Comparison of ENCODE assay signal across 25 cellular contexts in the genomic region with DNA sequence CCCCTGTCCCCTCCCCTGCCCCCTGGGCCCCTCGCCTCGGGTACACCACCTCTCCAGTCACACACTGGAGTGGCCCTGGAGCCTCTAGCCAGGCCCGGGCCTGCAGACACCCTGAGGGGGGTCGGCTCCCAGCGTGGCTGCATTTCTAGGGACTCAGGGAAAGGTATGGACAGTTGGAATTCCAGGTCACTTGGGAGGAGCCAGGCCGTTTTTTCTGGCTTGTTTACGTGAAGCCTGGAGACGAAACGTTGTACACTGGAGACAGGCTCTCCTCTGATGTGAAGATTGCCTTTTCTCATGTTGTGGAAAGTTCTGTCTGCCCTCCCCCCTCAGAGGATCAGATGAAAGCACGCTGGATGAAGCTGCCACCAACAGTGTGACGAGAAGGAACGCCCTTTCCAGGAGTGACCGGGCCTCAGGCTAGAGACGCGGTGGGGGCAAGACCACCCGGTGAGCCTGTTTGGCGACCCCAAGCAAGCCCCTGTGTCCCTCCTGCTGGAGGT. TPM values are rescaled to one million over a fixed set of nuclear protein-coding genes. Genes with fewer than 3 reads are reported as not detected.
A peak's percentile ranks its signal among the peaks of the same experiment; 100 is the strongest.
DNase-seq lines count a peak whose midpoint lies in the region; ATAC-seq and TF ChIP-seq lines count a peak whose summit lies in the region.
"Had no signal": no experiment of that assay in that cellular context is flagged by ENCODE, and none has a peak within 500 bp of the region (broad histone marks: within the 10 kb centered on the region; RNA-seq: fewer than 3 reads in every experiment).

No MANE protein-coding gene starts in this region.

- no peak overlapping the region for H2AK5ac ChIP-seq in trophoblast cell (ENCODE audit: low read length)

- peak overlapping the region; percentile 62 for H4K91ac ChIP-seq in trophoblast cell (ENCODE audit: low read depth, low read length)

- no peaks in the 10 kb centered on the region for H3K9me3 Mint-ChIP-seq in GM23338
- H3K9me3 Mint-ChIP-seq: activated naive CD8-positive, alpha-beta T cell treated with anti-CD3 and anti-CD28 coated beads, Interleukin-2, amount 50 U/mL, for 24 hours; activated T-helper 2 cell treated with anti-CD3 and anti-CD28 coated beads, Interferon-gamma antibody, Interleukin-2, Interleukin-4, amounts not matched to agents 10 μg/mL and 5 μg/mL and 100 μg/mL, durations not matched to agents 14 hours and 24 hours and 36 hours; CD4-positive, alpha-beta memory T cell had no signal

- no peaks in the 10 kb centered on the region for H3K9me2 ChIP-seq in GM23338 (ENCODE audit: insufficient read depth)

- WGBS in trophoblast cell (ENCODE audit: extremely low coverage, insufficient coverage, insufficient read length) = no CpG with 5 or more reads among the region's 17 CpGs

- TF ChIP-seq CTCF in GM23338 (conservative IDR thresholded peaks at IDR 0.05; ENCODE audit: low read depth in 2 of 2) = no peak
- no peak for TF ChIP-seq CTCF in WERI-Rb-1 (IDR thresholded peaks at IDR 0.05; ENCODE audit: low read depth, low read length)

- H2AFZ ChIP-seq in GM23338 (no peak overlapping the region), trophoblast cell (ENCODE audit: insufficient read depth, low read length, poor library complexity) (peak overlapping the region; percentile 20)

- 0 out of 2 replicates have a peak, but pooled peaks cover 12% of the 10 kb centered on the region for H3F3A ChIP-seq in GM23338 (replicated peaks; ENCODE audit: low read depth)

- H3K36me3 Mint-ChIP-seq in GM23338 (ENCODE audit: low read depth) = peaks cover 8% of the 10 kb centered on the region

- peak overlapping the region; percentile 51 for H3K18ac ChIP-seq in trophoblast cell (ENCODE audit: low read length)

- H3K4me3 ChIP-seq in GM23338 = no peak overlapping the region
- no peak overlapping the region for H3K4me3 ChIP-seq in WERI-Rb-1 (ENCODE audit: low read depth, low read length)
- H3K4me3 ChIP-seq in trophoblast cell (ENCODE audit: low read depth, low read length) = no peak overlapping the region
- H3K4me3 ChIP-seq: body of pancreas, GM12878, pancreas, skin epidermis, tibial artery had no signal

- no peak overlapping the region for H3K23ac ChIP-seq in trophoblast cell (ENCODE audit: low read length)

- H3K79me2 ChIP-seq in GM23338 (replicated peaks; ENCODE audit: insufficient read depth) (0 out of 2 replicates have a peak, but pooled peaks cover 2% of the 10 kb centered on the region), trophoblast cell (ENCODE audit: control insufficient read depth, insufficient read depth, low read length, poor library complexity) (no peaks in the 10 kb centered on the region)

- peak; percentile 9; the same call in 2 of the 3 replicates for ATAC-seq in GM23338
- no peak for ATAC-seq in GM18502 (IDR thresholded peaks at IDR 0.05; ENCODE audit: poor library complexity, unreplicated experiment)
- no peak for ATAC-seq in HG03025 (IDR thresholded peaks at IDR 0.05; ENCODE audit: low FRiP score, unreplicated experiment)
- ATAC-seq: activated naive CD8-positive, alpha-beta T cell treated with anti-CD3 and anti-CD28 coated beads, Interleukin-2, amount 50 U/mL, for 24 hours; body of pancreas; GM12878; pancreas had no signal

- H2BK120ac ChIP-seq in trophoblast cell (ENCODE audit: insufficient read depth, low read length, poor library complexity) = peak overlapping the region; percentile 70

- peak overlapping the region; percentile 23 for H2BK5ac ChIP-seq in trophoblast cell (ENCODE audit: low read depth, low read length, poor library complexity)

- H4K8ac ChIP-seq in trophoblast cell (ENCODE audit: low read depth, low read length) = peak overlapping the region; percentile 64

- H3K79me1 ChIP-seq in trophoblast cell (ENCODE audit: low read length) = peaks cover 6% of the 10 kb centered on the region

- no peak overlapping the region for H2BK12ac ChIP-seq in trophoblast cell (ENCODE audit: low read length)

- H3K9me3 ChIP-seq in WERI-Rb-1 (ENCODE audit: severe bottlenecking) (no peaks in the 10 kb centered on the region), trophoblast cell (ENCODE audit: insufficient read depth, low read depth, low read length) (peaks cover 6% of the 10 kb centered on the region)
- H3K9me3 ChIP-seq: body of pancreas, pancreas, tibial artery had no signal

- peaks cover 2% of the 10 kb centered on the region; the same call in 1 of the 3 replicates for H3K4me1 Mint-ChIP-seq in GM23338

- peak overlapping the region; percentile 15 for H3K4ac ChIP-seq in trophoblast cell (ENCODE audit: low read depth, low read length)

- H4K20me1 ChIP-seq in GM23338 (replicated peaks; ENCODE audit: insufficient read depth) = peaks cover 6% of the 10 kb centered on the region; the same call in 1 of the 2 replicates

- no peaks in the 10 kb centered on the region for H3K27me3 Mint-ChIP-seq in GM23338 (ENCODE audit: insufficient read depth, low read depth, poor library complexity)
- H3K27me3 Mint-ChIP-seq: activated naive CD8-positive, alpha-beta T cell treated with anti-CD3 and anti-CD28 coated beads, Interleukin-2, amount 50 U/mL, for 24 hours; CD4-positive, alpha-beta memory T cell had no signal

- H3K9ac ChIP-seq in trophoblast cell (ENCODE audit: low read length) = no peak overlapping the region

- peak overlapping the region; percentile 49; the same call in 1 of the 2 replicates for H3K27ac Mint-ChIP-seq in GM23338
- H3K27ac Mint-ChIP-seq: activated naive CD8-positive, alpha-beta T cell treated with anti-CD3 and anti-CD28 coated beads, Interleukin-2, amount 50 U/mL, for 24 hours; activated T-helper 2 cell treated with anti-CD3 and anti-CD28 coated beads, Interferon-gamma antibody, Interleukin-2, Interleukin-4, amounts not matched to agents 10 μg/mL and 5 μg/mL and 100 μg/mL, durations not matched to agents 14 hours and 24 hours and 36 hours; CD4-positive, alpha-beta memory T cell had no signal

- H3K4me1 ChIP-seq in GM23338 (ENCODE audit: insufficient read depth) (peaks cover 6% of the 10 kb centered on the region; the same call in 1 of the 2 replicates), trophoblast cell (ENCODE audit: control insufficient read depth in 1 of 2, insufficient read depth in 2 of 2, low read length in 2 of 2) (peaks cover 16 to 25% of the 10 kb centered on the region in 2 experiments)

- no peak overlapping the region for H3K4me3 Mint-ChIP-seq in GM23338
- H3K4me3 Mint-ChIP-seq: activated naive CD8-positive, alpha-beta T cell treated with anti-CD3 and anti-CD28 coated beads, Interleukin-2, amount 50 U/mL, for 24 hours; CD4-positive, alpha-beta memory T cell had no signal

- H3K27me3 ChIP-seq in GM23338 (ENCODE audit: insufficient read depth) = no peaks in the 10 kb centered on the region
- no peaks in the 10 kb centered on the region for H3K27me3 ChIP-seq in WERI-Rb-1 (ENCODE audit: insufficient read depth, low read depth, severe bottlenecking)
- H3K27me3 ChIP-seq in trophoblast cell (ENCODE audit: insufficient read depth, low read length) = no peaks in the 10 kb centered on the region
- H3K27me3 ChIP-seq: body of pancreas, pancreas, tibial artery had no signal

- H3K36me3 ChIP-seq in GM23338 (ENCODE audit: insufficient read depth) (no peaks in the 10 kb centered on the region), WERI-Rb-1 (peaks cover 25% of the 10 kb centered on the region), trophoblast cell (ENCODE audit: control insufficient read depth in 1 of 2, insufficient read depth in 2 of 2, low read length in 2 of 2) (peaks cover 15 to 18% of the 10 kb centered on the region in 2 experiments)

- DNase-seq in GM23338 (ENCODE audit: low spot score) (no peak), WERI-Rb-1 (no peak), trophoblast cell (peak; percentile 29 to 37), DMS53 (lab: John Stamatoyannopoulos, UW) (no peak)
- DNase-seq: activated CD4-positive, alpha-beta T cell treated with anti-CD3 and anti-CD28 coated beads, Interleukin-2, amount 50 U/mL, for 1 hour; activated naive CD8-positive, alpha-beta T cell treated with anti-CD3 and anti-CD28 coated beads, Interleukin-2, amount 50 U/mL, for 24 hours; body of pancreas; CD4-positive, alpha-beta memory T cell; DMS153; GF-D8; GOT3; MM.1S; NCI-H187; NCI-H69; SHP77 treated with DMSO at 0.1 percent for 48 hours; stimulated activated naive CD4-positive, alpha-beta T cell; T-helper 1 cell; tibial artery had no signal

- peak overlapping the region; percentile 52 for H4K12ac ChIP-seq in trophoblast cell (ENCODE audit: low read depth, low read length)

- H3K27ac ChIP-seq in GM23338 (ENCODE audit: low read depth) (no peak overlapping the region), WERI-Rb-1 (peak overlapping the region; percentile 41), trophoblast cell (ENCODE audit: low read depth, low read length) (peak overlapping the region; percentile 73)
- H3K27ac ChIP-seq: body of pancreas, pancreas, tibial artery had no signal

- peak overlapping the region; percentile 48 for H3K14ac ChIP-seq in trophoblast cell (ENCODE audit: low read length)

- no peak overlapping the region for H3K4me2 ChIP-seq in GM23338
- H3K4me2 ChIP-seq in trophoblast cell (ENCODE audit: low read length) = peak overlapping the region; percentile 22

TF ChIP-seq in GM23338, 12 proteins besides CTCF, POLR2A, EP300 and RAD21 (continues in another document):
- no peak for TF ChIP-seq EZH2phosphoT487 (IDR thresholded peaks at IDR 0.05; ENCODE audit: unreplicated experiment)

RNA-seq across cellular contexts. Expression of gene PPP1R27, which starts 4.0 kb away (rescaled TPM):
- total RNA-seq in GM23338 (2014; rRNA removed; shearing (Covaris generic)) = not detected in 2 replicates
- 0.40 and 0.65 TPM in 2 replicates for polyA plus RNA-seq in GM23338 (2016; fragmentation: Nextera tagmentation; extraction: Ambion mirVana)
- polyA plus RNA-seq in trophoblast cell (2013) = 0.33 and 0.43 TPM in 2 replicates
- total RNA-seq: activated T-helper 2 cell treated with anti-CD3 and anti-CD28 coated beads, Interferon-gamma antibody, Interleukin-2, Interleukin-4, amounts not matched to agents 10 μg/mL and 5 μg/mL and 100 μg/mL, durations not matched to agents 14 hours and 24 hours and 36 hours; body of pancreas; CD4-positive, alpha-beta memory T cell had no signal
- polyA plus RNA-seq: AG04450 had no signal

RNA-seq across cellular contexts. Expression of gene MCRIP1, which starts 5.7 kb away (rescaled TPM):
- total RNA-seq in GM23338 (2014; rRNA removed; shearing (Covaris generic)) = 85.2 and 110 TPM in 2 replicates
- 99.5 and 101 TPM in 2 replicates for polyA plus RNA-seq in GM23338 (2016; fragmentation: Nextera tagmentation; extraction: Ambion mirVana)
- 120 and 125 TPM in 2 replicates for polyA plus RNA-seq in trophoblast cell (2013)

RNA-seq across cellular contexts. Expression of gene P4HB, which starts 21.5 kb away (rescaled TPM):
- total RNA-seq in GM23338 (2014; rRNA removed; shearing (Covaris generic)) = 418 and 620 TPM in 2 replicates
- polyA plus RNA-seq in GM23338 (2016; fragmentation: Nextera tagmentation; extraction: Ambion mirVana) = 206 and 209 TPM in 2 replicates
- polyA plus RNA-seq in trophoblast cell (2013) = 2,115 and 2,196 TPM in 2 replicates

RNA-seq across cellular contexts. Expression of gene ARHGDIA, which starts 32.3 kb away (rescaled TPM):
- total RNA-seq in GM23338 (2014; rRNA removed; shearing (Covaris generic)) = 80.1 and 125 TPM in 2 replicates
- polyA plus RNA-seq in GM23338 (2016; fragmentation: Nextera tagmentation; extraction: Ambion mirVana) = 140 and 152 TPM in 2 replicates
- 397 and 403 TPM in 2 replicates for polyA plus RNA-seq in trophoblast cell (2013)

RNA-seq across cellular contexts. Expression of gene GCGR, which starts 34.9 kb away (rescaled TPM):
- total RNA-seq in GM23338 (2014; rRNA removed; shearing (Covaris generic)) = 0.17 and 0.31 TPM in 2 replicates
- 0.23 and 0.92 TPM in 2 replicates for polyA plus RNA-seq in GM23338 (2016; fragmentation: Nextera tagmentation; extraction: Ambion mirVana)
- 0.04 and 0.07 TPM in 2 replicates for polyA plus RNA-seq in trophoblast cell (2013)
- total RNA-seq: activated T-helper 2 cell treated with anti-CD3 and anti-CD28 coated beads, Interferon-gamma antibody, Interleukin-2, Interleukin-4, amounts not matched to agents 10 μg/mL and 5 μg/mL and 100 μg/mL, durations not matched to agents 14 hours and 24 hours and 36 hours; CD4-positive, alpha-beta memory T cell; GM12878 had no signal
- polyA plus RNA-seq: AG04450; CD4-positive, alpha-beta memory T cell; GM12878 had no signal

Comparison
In these comparisons a context has a peak if more than half of its experiments do, and no peak if none do; other contexts are left out.
1. DNase-seq: peak in trophoblast cell (2 of 2); none in GM23338 (single experiment), WERI-Rb-1 (single experiment) and DMS53 (single experiment).